11 cellular contexts compared by ENCODE assay signal in the genomic region with DNA sequence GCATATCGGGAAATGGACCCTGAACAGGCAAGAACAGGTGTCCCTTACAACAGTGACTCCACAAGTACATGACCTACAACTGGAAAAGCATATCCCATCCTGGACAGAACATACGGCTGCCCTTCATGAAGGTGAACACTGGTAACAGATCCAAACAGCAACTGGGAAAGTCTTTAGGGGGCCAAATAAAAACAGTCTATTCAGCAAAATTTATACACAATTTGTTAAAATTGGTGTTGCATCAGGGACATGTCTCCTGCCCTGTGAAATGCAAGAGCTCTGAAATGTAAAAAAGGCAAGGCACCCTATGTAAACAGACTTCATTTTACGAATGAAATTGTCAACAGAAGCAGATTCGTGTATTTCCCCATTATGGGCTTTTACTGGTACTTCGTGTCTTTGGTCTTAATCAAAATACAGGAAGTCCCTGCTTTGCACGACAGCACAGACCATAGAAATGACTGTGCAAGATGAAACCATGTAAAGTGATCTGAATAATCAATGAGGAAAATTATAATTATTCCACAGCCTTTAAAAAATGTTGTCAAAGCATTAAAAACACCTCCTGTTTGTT.
A peak's percentile ranks its signal among the peaks of the same experiment; 100 is the strongest.
DNase-seq lines count a peak whose midpoint lies in the region; ATAC-seq and TF ChIP-seq lines count a peak whose summit lies in the region.
"Had no signal": no experiment of that assay in that cellular context is flagged by ENCODE, and none has a peak within 500 bp of the region (broad histone marks: within the 10 kb centered on the region; RNA-seq: fewer than 3 reads in every experiment).

No MANE protein-coding gene starts in this region.

- H2AFZ ChIP-seq in smooth muscle cell (ENCODE audit: low read depth) (peak overlapping the region; percentile 40), H9 (ENCODE audit: low read length) (no peak overlapping the region)

- ATAC-seq in HG02623 (IDR thresholded peaks at IDR 0.05; ENCODE audit: unreplicated experiment): peak; percentile 86
- ATAC-seq: psoas muscle had no signal

- no peak overlapping the region for H3K56ac ChIP-seq in H9 (ENCODE audit: insufficient read length, low read depth, low read length)

- H2BK20ac ChIP-seq in H9 (ENCODE audit: low read depth, low read length, poor library complexity, severe bottlenecking): no peak overlapping the region

- H3K9me3 Mint-ChIP-seq in H9: peaks cover 15% of the 10 kb centered on the region in 2 experiments

- peaks cover 3% of the 10 kb centered on the region for H3K27me3 Mint-ChIP-seq in H9 (ENCODE audit: low read depth)
- H3K27me3 Mint-ChIP-seq: brain had no signal

- no peak overlapping the region for H2BK5ac ChIP-seq in H9 (ENCODE audit: insufficient read length, low read length)

- no peak overlapping the region for H4K5ac ChIP-seq in H9 (ENCODE audit: insufficient read length, low read depth, low read length)

- H3K4me3 ChIP-seq in smooth muscle cell: no peak overlapping the region
- H3K4me3 ChIP-seq: psoas muscle had no signal

- no peak overlapping the region for H3K4me2 ChIP-seq in smooth muscle cell
- H3K4me2 ChIP-seq in H9 (ENCODE audit: insufficient read depth, insufficient read length, low read length): no peak overlapping the region

- WGBS in smooth muscle cell (ENCODE audit: low lambda C conversion rate): 50% methylated on average over 6 of the region's 6 CpGs
- WGBS in H9 (ENCODE audit: extremely low coverage, insufficient read length, low lambda C conversion rate): no CpG with 5 or more reads among the region's 6 CpGs

- H3F3A ChIP-seq in smooth muscle cell (ENCODE audit: low read depth): peaks cover 4% of the 10 kb centered on the region

- no peak overlapping the region for H3K14ac ChIP-seq in H9 (ENCODE audit: insufficient read depth, low read length)

- H4K8ac ChIP-seq in H9 (replicated peaks; ENCODE audit: insufficient read length, low read depth, low read length): no peak overlapping the region

- DNase-seq in NCI-H2171 treated with DMSO at 0.1 percent for 48 hours (lab: John Stamatoyannopoulos, UW) (peak; percentile 21), NCI-H2171 (lab: John Stamatoyannopoulos, UW) (no peak), NCI-H774 (lab: John Stamatoyannopoulos, UW) (peak; percentile 27), smooth muscle cell (lab: John Stamatoyannopoulos, UW; ENCODE audit: unreplicated experiment) (no peak), H9 (no peak), DMS 273 treated with DMSO at 0.1 percent for 48 hours (lab: John Stamatoyannopoulos, UW) (no peak), D341Med (ENCODE audit: low spot score) (no peak)
- DNase-seq: NCI-H2029, psoas muscle had no signal

- no peak overlapping the region for H3K18ac ChIP-seq in H9 (ENCODE audit: insufficient read length, low read depth, low read length)

- H3K4ac ChIP-seq in H9 (ENCODE audit: low read depth, low read length): no peak overlapping the region

- H2BK15ac ChIP-seq in H9 (ENCODE audit: low read depth, low read length): no peak overlapping the region

- H3K79me1 ChIP-seq in H9 (ENCODE audit: insufficient read depth, low read depth, low read length, poor library complexity, severe bottlenecking): no peaks in the 10 kb centered on the region

- H3K27ac ChIP-seq in smooth muscle cell (ENCODE audit: low read depth) (peak overlapping the region; percentile 51), H9 (ENCODE audit: insufficient read length, low read depth, low read length) (no peak overlapping the region)
- H3K27ac ChIP-seq: psoas muscle had no signal

- H3K36me3 ChIP-seq in smooth muscle cell (ENCODE audit: low read depth): no peaks in the 10 kb centered on the region

- H3K9me3 ChIP-seq in smooth muscle cell (replicated peaks; ENCODE audit: low read depth) (no peaks in the 10 kb centered on the region), H9 (ENCODE audit: control insufficient read depth, low read depth, low read length) (no peaks in the 10 kb centered on the region)
- H3K9me3 ChIP-seq: psoas muscle had no signal

- no peak overlapping the region for H4K91ac ChIP-seq in H9 (ENCODE audit: insufficient read length, low read depth, low read length)

- H2BK120ac ChIP-seq in H9 (ENCODE audit: low read depth, low read length, poor library complexity, severe bottlenecking): no peak overlapping the region

- H3K4me1 Mint-ChIP-seq in H9: no peaks in the 10 kb centered on the region; a peak in 1 of 4 replicates

- TF ChIP-seq CTCF in smooth muscle cell (IDR thresholded peaks at IDR 0.05; ENCODE audit: borderline replicate concordance, insufficient read depth, poor library complexity, severe bottlenecking): no peak
- no peak for TF ChIP-seq CTCF in H9 (conservative IDR thresholded peaks at IDR 0.05)

- no peaks in the 10 kb centered on the region for H3K23me2 ChIP-seq in H9 (ENCODE audit: insufficient read length, low read depth, low read length, poor library complexity, severe bottlenecking)

- no peaks in the 10 kb centered on the region for H3K27me3 ChIP-seq in smooth muscle cell (ENCODE audit: low read depth)
- no peaks in the 10 kb centered on the region for H3K27me3 ChIP-seq in H9 (ENCODE audit: insufficient read depth, low read length)

- no peak overlapping the region for H3K9ac ChIP-seq in smooth muscle cell (ENCODE audit: low read depth)
- H3K9ac ChIP-seq in H9 (ENCODE audit: extremely low read depth, insufficient read length, low read length): no peak overlapping the region

- no peak overlapping the region for H3K23ac ChIP-seq in H9 (ENCODE audit: insufficient read length, low read depth, low read length)

- H2AK5ac ChIP-seq in H9 (ENCODE audit: insufficient read length, low read length): no peak overlapping the region

- no peak overlapping the region for H2BK12ac ChIP-seq in H9 (ENCODE audit: insufficient read length, low read depth, low read length)

- no peak overlapping the region for H3K4me3 Mint-ChIP-seq in H9
- H3K4me3 Mint-ChIP-seq: brain had no signal

- H4K20me1 ChIP-seq in smooth muscle cell (ENCODE audit: low read depth): no peaks in the 10 kb centered on the region
- H4K20me1 ChIP-seq in H9 (ENCODE audit: control insufficient read depth, insufficient read depth, insufficient read length): no peaks in the 10 kb centered on the region

- no peak overlapping the region for H3K27ac Mint-ChIP-seq in H9

- peaks cover 0 to 15% (median 5%) of the 10 kb centered on the region in 3 experiments; a peak in 4 of 7 replicates for H3K36me3 Mint-ChIP-seq in H9 (ENCODE audit: insufficient read depth in 1 of 3, low read depth in 3 of 3)
- H3K36me3 Mint-ChIP-seq: brain had no signal

- H3T11ph ChIP-seq in H9 (ENCODE audit: low read length): no peak overlapping the region

- H3K79me2 ChIP-seq in smooth muscle cell (ENCODE audit: low read depth): no peaks in the 10 kb centered on the region
- H3K79me2 ChIP-seq in H9 (ENCODE audit: insufficient read depth, low read length): no peaks in the 10 kb centered on the region

- H3K4me1 ChIP-seq in smooth muscle cell (ENCODE audit: low read depth) (no peaks in the 10 kb centered on the region), H9 (ENCODE audit: insufficient read depth, low read length) (no peaks in the 10 kb centered on the region)
- H3K4me1 ChIP-seq: psoas muscle had no signal

Comparison
In these comparisons a context has a peak if more than half of its experiments do, and no peak if none do; other contexts are left out.
1. DNase-seq: peak in NCI-H2171 treated with DMSO at 0.1 percent for 48 hours (single experiment) and NCI-H774 (single experiment); none in NCI-H2171 (single experiment), smooth muscle cell (single experiment), H9 (single experiment), DMS 273 treated with DMSO at 0.1 percent for 48 hours (single experiment) and D341Med (single experiment).